Comparison of ENCODE assay signal across 8 cellular contexts in genomic region chr7:129952653-129953560, GRCh38. TPM values are rescaled to one million over a fixed set of nuclear protein-coding genes. Genes with fewer than 3 reads are reported as not detected.
DNase-seq lines count a peak whose midpoint lies in the region; ATAC-seq, FAIRE-seq and TF ChIP-seq lines count a peak whose summit lies in the region.

UBE2H (minus strand) TSS chr7:129952960; CDS start chr7:129952555, 405 bp downstream.

- 6% methylated on average over 58 of the region's 58 CpGs for WGBS in right cardiac atrium

- H3K9me3 ChIP-seq in right cardiac atrium (ENCODE audit: control insufficient read depth, low read length) (no peaks in the 10 kb centered on the region), uterus (no peaks in the 10 kb centered on the region)

- H3K4me3 Mint-ChIP-seq in T-helper 2 cell treated with Interferon-gamma antibody and Interleukin-4, amounts not matched to agents 5 μg/mL and 100 μg/mL, for 36 hours, result peak within 1 kb of the TSS; percentile 99

- H3K4me1 Mint-ChIP-seq in T-helper 2 cell treated with Interferon-gamma antibody and Interleukin-4, amounts not matched to agents 5 μg/mL and 100 μg/mL, for 36 hours (ENCODE audit: low read depth), result peaks cover 11% of the 10 kb centered on the region

- H3K9me3 Mint-ChIP-seq in T-helper 2 cell treated with Interferon-gamma antibody and Interleukin-4, amounts not matched to agents 5 μg/mL and 100 μg/mL, for 36 hours, result no peaks in the 10 kb centered on the region

- peak in 1 of 4 experiments; percentile 49 for TF ChIP-seq CTCF in uterus (IDR thresholded peaks at IDR 0.05)

- peaks cover 5% of the 10 kb centered on the region for H3K4me1 ChIP-seq in right cardiac atrium (ENCODE audit: control insufficient read depth, insufficient read depth, low read length)
- H3K4me1 ChIP-seq in uterus, result peaks cover 0 to 5% of the 10 kb centered on the region in 2 donors

- H3K27me3 ChIP-seq in right cardiac atrium (ENCODE audit: control insufficient read depth, insufficient read depth) (no peaks in the 10 kb centered on the region), uterus (no peaks in the 10 kb centered on the region)

- peak within 1 kb of the TSS; percentile 100 for H3K27ac Mint-ChIP-seq in T-helper 2 cell treated with Interferon-gamma antibody and Interleukin-4, amounts not matched to agents 5 μg/mL and 100 μg/mL, for 36 hours

- TF ChIP-seq POLR2A in GM12892 (IDR thresholded peaks at IDR 0.05; ENCODE audit: low read depth, low read length) (peak; percentile 83), uterus (IDR thresholded peaks at IDR 0.05) (peak; percentile 99 to 100)

- H3K36me3 Mint-ChIP-seq in T-helper 2 cell treated with Interferon-gamma antibody and Interleukin-4, amounts not matched to agents 5 μg/mL and 100 μg/mL, for 36 hours (ENCODE audit: low read depth), result peaks cover 2% of the 10 kb centered on the region

- peak; percentile 98 for FAIRE-seq in GM12892 (lab: Jason Lieb, UNC)

- H3K4me3 ChIP-seq in right cardiac atrium (ENCODE audit: low read length) (peak within 1 kb of the TSS; percentile 91), uterus (peak within 1 kb of the TSS; percentile 63 to 74)

- H3K27ac ChIP-seq in right cardiac atrium (ENCODE audit: low read length), result peak within 1 kb of the TSS; percentile 92
- H3K27ac ChIP-seq in uterus, result peak within 1 kb of the TSS; percentile 92 to 96

- intact Hi-C loops in right cardiac atrium (cut with DNase I), result loop anchor here in 2 of 4 donors (10.0 kb wide), 2 partner anchors 108 to 118 kb away; no protein-coding TSS in a partner anchor
- intact Hi-C loops in uterus (cut with DNase I; ENCODE audit: low total_unique reads), result loop anchor here (5.0 kb wide), 1 partner anchor 126 kb away; no protein-coding TSS in a partner anchor

- H3K27me3 Mint-ChIP-seq in T-helper 2 cell treated with Interferon-gamma antibody and Interleukin-4, amounts not matched to agents 5 μg/mL and 100 μg/mL, for 36 hours (ENCODE audit: low read depth), result no peaks in the 10 kb centered on the region

- peak; percentile 84 for DNase-seq in GM12892 (ENCODE audit: insufficient read length)
- DNase-seq in NCI-H187 treated with DMSO at 0.1 percent for 48 hours (lab: John Stamatoyannopoulos, UW), result peak; percentile 42
- peak; percentile 79 for DNase-seq in T-helper 2 cell treated with Interferon-gamma antibody and Interleukin-4, amounts not matched to agents 5 μg/mL and 100 μg/mL, for 36 hours (ENCODE audit: low spot score)
- DNase-seq in anterior cingulate cortex (lab: John Stamatoyannopoulos, UW), result peak; percentile 48 to 97 (median 90)
- peak; percentile 89 to 97 (median 97) for DNase-seq in right cardiac atrium
- peak; percentile 96 for DNase-seq in putamen (ENCODE audit: low spot score)
- DNase-seq in uterus, result peak; percentile 90 to 93

- H3K36me3 ChIP-seq in uterus, result no peaks in the 10 kb centered on the region

- peak; percentile 49 for ATAC-seq in HG02870 (IDR thresholded peaks at IDR 0.05; ENCODE audit: unreplicated experiment)
- ATAC-seq in right cardiac atrium, result peak; percentile 92 to 93

RNA-seq across cellular contexts. Expression of gene UBE2H, which starts in this region (rescaled TPM):
- 29.5 TPM for polyA plus RNA-seq in GM12892 (2012; ENCODE audit: missing spikeins)
- total RNA-seq in right cardiac atrium, result 10 to 100 TPM; 59.9 to 79.0 (median 72.0) TPM
- 38.2 TPM for polyA plus RNA-seq in right cardiac atrium
- 10 to 100 TPM; 35.4 to 99.8 (median 53.1) TPM for total RNA-seq in uterus

Comparison
In these comparisons a context has a peak if more than half of its experiments do, and no peak if none do; other contexts are left out.
1. Peak in every context shown above with its lines: DNase-seq, ATAC-seq, H3K4me3 ChIP-seq and H3K27ac ChIP-seq.
2. DNase-seq: peak in every context shown above with its lines; median percentile 97 in right cardiac atrium; 96 in putamen; 92 in uterus; 90 in anterior cingulate cortex; 84 in GM12892; 79 in T-helper 2 cell treated with Interferon-gamma antibody and Interleukin-4, amounts not matched to agents 5 μg/mL and 100 μg/mL, for 36 hours; 42 in NCI-H187 treated with DMSO at 0.1 percent for 48 hours.